Comparison of ENCODE assay signal across 10 cellular contexts in the genomic region with DNA sequence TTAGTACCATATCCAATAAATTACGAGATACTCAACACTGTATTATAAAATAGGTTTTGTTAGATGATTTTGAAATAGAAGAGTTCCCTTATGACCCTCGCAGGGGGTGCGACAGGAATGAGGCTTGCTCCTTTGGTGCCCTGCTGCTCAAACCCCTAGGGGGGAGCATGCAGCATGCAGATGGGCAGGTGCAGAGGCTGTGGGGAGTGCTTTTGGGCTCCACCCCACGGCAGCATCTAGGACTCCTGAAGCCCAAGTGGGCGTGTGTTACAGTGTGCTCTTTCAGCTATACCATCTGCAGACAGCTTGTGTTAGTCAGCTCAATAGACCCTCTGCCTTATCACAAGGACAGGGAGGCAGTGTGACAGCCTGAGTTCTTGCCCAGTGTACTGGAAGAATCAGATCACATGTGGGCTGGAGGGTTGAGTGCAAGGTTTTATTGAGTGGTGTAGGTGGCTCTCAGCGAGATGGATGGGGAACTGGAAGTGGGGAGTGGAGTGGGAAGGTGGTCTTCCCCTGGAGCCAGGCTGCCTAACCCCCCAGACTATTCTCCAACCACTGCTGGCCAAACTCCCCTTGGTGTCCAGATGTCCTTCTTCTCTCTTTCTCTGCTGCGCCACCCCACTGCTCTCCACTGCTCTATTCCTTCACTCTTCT. TPM values are rescaled to one million over a fixed set of nuclear protein-coding genes. Genes with fewer than 3 reads are reported as not detected.
DNase-seq lines count a peak whose midpoint lies in the region; ATAC-seq, FAIRE-seq and TF ChIP-seq lines count a peak whose summit lies in the region.
"Had no signal": no experiment of that assay in that cellular context is flagged by ENCODE, and none has a peak within 500 bp of the region (broad histone marks: within the 10 kb centered on the region; RNA-seq: fewer than 3 reads in every experiment).

No MANE protein-coding gene starts in this region.

- H3K4me1 Mint-ChIP-seq in activated B cell treated with CpG ODN at 0.5 μM for 24 hours = peaks cover 17% of the 10 kb centered on the region

- CTCF ChIA-PET in activated B cell treated with CpG ODN at 0.5 μM for 24 hours (lab: Charles Lee) = no interaction called here

- POLR2A ChIA-PET in activated B cell treated with CpG ODN at 0.5 μM for 24 hours (lab: Charles Lee) = interaction anchor here (0.7 kb wide), 1 partner anchor 219 kb away, joined by 3 read pairs; no protein-coding TSS in a partner anchor

- no peak overlapping the region for H3K27ac Mint-ChIP-seq in activated B cell treated with CpG ODN at 0.5 μM for 24 hours

- peaks cover 2% of the 10 kb centered on the region for H3K9me3 Mint-ChIP-seq in activated B cell treated with CpG ODN at 0.5 μM for 24 hours

- H3K4me3 Mint-ChIP-seq in activated B cell treated with CpG ODN at 0.5 μM for 24 hours = no peak overlapping the region

- intact Hi-C loops in activated B cell treated with CpG ODN at 0.5 μM for 24 hours (cut with micrococcal nuclease) = loop anchor here (1.0 kb wide), 1 partner anchor 298 kb away; no protein-coding TSS in a partner anchor

- FAIRE-seq in HTR-8/SVneo (lab: Jason Lieb, UNC) = no peak

- TF ChIP-seq CTCF in activated B cell treated with CpG ODN at 0.5 μM for 24 hours (IDR thresholded peaks at IDR 0.05) = no peak

- no peaks in the 10 kb centered on the region for H3K36me3 Mint-ChIP-seq in activated B cell treated with CpG ODN at 0.5 μM for 24 hours (ENCODE audit: low read depth)

- DNase-seq in activated CD4-positive, alpha-beta T cell treated with anti-CD3 and anti-CD28 coated beads for 48 hours = peak; percentile 51
- no peak for DNase-seq in activated CD4-positive, alpha-beta T cell treated with anti-CD3 and anti-CD28 coated beads for 4 hours
- DNase-seq in activated B cell treated with CpG ODN at 0.5 μM for 24 hours (no peak), NCI-H2196 (lab: John Stamatoyannopoulos, UW; ENCODE audit: unreplicated experiment) (no peak), activated gamma-delta T cell (lab: John Stamatoyannopoulos, UW) (no peak), HTR-8/SVneo (ENCODE audit: insufficient read length, low spot score) (no peak)
- DNase-seq in stimulated activated CD4-positive, alpha-beta T cell treated with anti-CD3 and anti-CD28 coated beads, Interleukin-2, amount 100 ng/mL, for 24 hours = peak; percentile 20 to 21
- DNase-seq: DMS79 had no signal

- H3K27me3 Mint-ChIP-seq in activated B cell treated with CpG ODN at 0.5 μM for 24 hours = peaks cover 14% of the 10 kb centered on the region

- ATAC-seq in HG02623 (IDR thresholded peaks at IDR 0.05; ENCODE audit: unreplicated experiment) (peak; percentile 82), activated B cell treated with CpG ODN at 0.5 μM for 24 hours (ENCODE audit: low read depth) (peak; percentile 73)

RNA-seq across cellular contexts. Expression of a gene that starts 3.1 kb away (rescaled TPM):
- 0.11 and 0.15 TPM in 2 replicates for total RNA-seq in activated B cell treated with CpG ODN at 0.5 μM for 24 hours
- total RNA-seq: RPMI7951 had no signal

RNA-seq across cellular contexts. Expression of a gene that starts 54.0 kb away (rescaled TPM):
- total RNA-seq in activated B cell treated with CpG ODN at 0.5 μM for 24 hours = 0.09 and 0.10 TPM in 2 replicates

Comparison
In these comparisons a context has a peak if more than half of its experiments do, and no peak if none do; other contexts are left out.
1. DNase-seq: peak in activated CD4-positive, alpha-beta T cell treated with anti-CD3 and anti-CD28 coated beads for 48 hours (single experiment) and stimulated activated CD4-positive, alpha-beta T cell treated with anti-CD3 and anti-CD28 coated beads, Interleukin-2, amount 100 ng/mL, for 24 hours (2 of 2); none in activated CD4-positive, alpha-beta T cell treated with anti-CD3 and anti-CD28 coated beads for 4 hours (0 of 2), activated B cell treated with CpG ODN at 0.5 μM for 24 hours (single experiment), NCI-H2196 (single experiment), activated gamma-delta T cell (single experiment) and HTR-8/SVneo (single experiment).